In genomic region chr11:75816561-75817239, GRCh38 we compare ENCODE assay signal across 8 cellular contexts. TPM values are rescaled to one million over a fixed set of nuclear protein-coding genes. Genes with fewer than 3 reads are reported as not detected.
A peak's percentile ranks its signal among the peaks of the same experiment; 100 is the strongest.
DNase-seq lines count a peak whose midpoint lies in the region; ATAC-seq and TF ChIP-seq lines count a peak whose summit lies in the region.

No MANE protein-coding gene starts in this region.

- H3K4me2 ChIP-seq in SK-N-SH = peak overlapping the region; percentile 82

- H3K36me3 ChIP-seq in SK-N-SH (replicated peaks in 1 of 2; ENCODE audit: control insufficient read depth in 1 of 2, insufficient read depth in 2 of 2, low read length in 1 of 2) = no peaks in the 10 kb centered on the region
- H3K36me3 ChIP-seq in iPS-18a (ENCODE audit: control insufficient read depth, low read depth, low read length) = no peaks in the 10 kb centered on the region
- no peaks in the 10 kb centered on the region for H3K36me3 ChIP-seq in transverse colon

- no peak for ATAC-seq in SK-N-SH treated with all-trans-retinoic acid at 6 μM for 48 hours
- no peak for ATAC-seq in HG03025 (IDR thresholded peaks at IDR 0.05; ENCODE audit: low FRiP score, unreplicated experiment)
- no peak for ATAC-seq in HG03175 (IDR thresholded peaks at IDR 0.05; ENCODE audit: unreplicated experiment)

- DNase-seq in SK-N-SH (no peak), transverse colon (no peak)
- DNase-seq in activated CD4-positive, CD25-positive, alpha-beta regulatory T cell treated with anti-CD3 and anti-CD28 coated beads, Interleukin-2, amount 50 U/mL, for 72 hours = no peak

- H3K9ac ChIP-seq in SK-N-SH (peak overlapping the region; percentile 85), iPS-18a (ENCODE audit: low read length) (peak overlapping the region; percentile 67)

- H3K4me3 ChIP-seq in SK-N-SH (ENCODE audit: low read depth in 2 of 2, low read length in 1 of 2) (peak overlapping the region; percentile 87 to 95), iPS-18a (ENCODE audit: low read length) (peak overlapping the region; percentile 91), transverse colon (peak overlapping the region in 3 of 4 donors; percentile 81 to 94 (median 91))

- H2AFZ ChIP-seq in SK-N-SH (ENCODE audit: low read depth) = peak overlapping the region; percentile 1; the same call in 1 of the 2 replicates

- peaks cover 16% of the 10 kb centered on the region for H3F3A ChIP-seq in SK-N-SH (replicated peaks; ENCODE audit: insufficient read depth)

- H3K27ac ChIP-seq in SK-N-SH (ENCODE audit: low read depth in 2 of 2, low read length in 1 of 2) (no peak overlapping the region), iPS-18a (ENCODE audit: low read length) (no peak overlapping the region), transverse colon (peak overlapping the region in 3 of 4 donors; percentile 97 to 98 (median 97))

- TF ChIP-seq POLR2A in Raji (IDR thresholded peaks at IDR 0.05; ENCODE audit: insufficient read depth, low read depth, low read length) = 0 out of 2 replicates have a peak, but pooled peaks have one; percentile 27
- no peak for TF ChIP-seq POLR2A in transverse colon (IDR thresholded peaks at IDR 0.05)

- no peak for TF ChIP-seq EP300 in SK-N-SH (IDR thresholded peaks at IDR 0.05; ENCODE audit: borderline replicate concordance in 1 of 2, low read depth in 1 of 2, low read length in 1 of 2)
- TF ChIP-seq EP300 in transverse colon (IDR thresholded peaks at IDR 0.05; ENCODE audit: low read depth) = no peak

- TF ChIP-seq CTCF in SK-N-SH (IDR thresholded peaks at IDR 0.05) (no peak), transverse colon (IDR thresholded peaks at IDR 0.05) (no peak)

- H3K9me3 ChIP-seq in SK-N-SH = no peaks in the 10 kb centered on the region
- no peaks in the 10 kb centered on the region for H3K9me3 ChIP-seq in iPS-18a (ENCODE audit: control insufficient read depth, low read depth, low read length)
- no peaks in the 10 kb centered on the region for H3K9me3 ChIP-seq in transverse colon

- H3K27me3 ChIP-seq in SK-N-SH (ENCODE audit: insufficient read depth) (no peaks in the 10 kb centered on the region), iPS-18a (ENCODE audit: control insufficient read depth, insufficient read depth, low read length) (peaks cover 6% of the 10 kb centered on the region), transverse colon (no peaks in the 10 kb centered on the region)

- intact Hi-C loops in transverse colon (cut with DNase I; ENCODE audit: low total_unique reads) = loop anchor here (5.0 kb wide), 1 partner anchor 254 kb away; the partner anchor contains the start of gene SERPINH1

- CTCF ChIA-PET in SK-N-SH (lab: Yijun Ruan, JAX) = interaction anchor here (0.7 to 1.9 kb wide), 3 partner anchors 12 to 52 kb away, joined by 3 to 7 read pairs (median 3); no protein-coding TSS in a partner anchor

- in situ Hi-C loops in transverse colon (cut with MboI; ENCODE audit: low pct_ligation_motif_present in 1 of 4, low pct_unique_long_range_greater_than_20kb in 1 of 4, low sequenced_read_pairs in 3 of 4) = no loop called here

- no peak for TF ChIP-seq RAD21 in SK-N-SH (IDR thresholded peaks at IDR 0.05; ENCODE audit: low read length)

- H3K4me1 ChIP-seq in SK-N-SH (ENCODE audit: control insufficient read depth in 1 of 2, insufficient read depth in 2 of 2, low read depth in 1 of 2, low read length in 1 of 2) = peaks cover 9 to 13% of the 10 kb centered on the region in 2 experiments; a peak in 2 of 4 replicates
- peaks cover 20% of the 10 kb centered on the region for H3K4me1 ChIP-seq in iPS-18a (ENCODE audit: control insufficient read depth, low read depth, low read length)
- H3K4me1 ChIP-seq in transverse colon = peaks cover 8 to 39% (median 22%) of the 10 kb centered on the region in 4 donors

- peaks cover 61% of the 10 kb centered on the region for H3K79me2 ChIP-seq in SK-N-SH (ENCODE audit: insufficient read depth)

- no peaks in the 10 kb centered on the region for H3K9me2 ChIP-seq in SK-N-SH

- POLR2A ChIA-PET in SK-N-SH (lab: Yijun Ruan, JAX) = no interaction called here

- 46% methylated on average over 6 of the region's 6 CpGs for WGBS in SK-N-SH (ENCODE audit: low lambda C conversion rate)
- WGBS in transverse colon (ENCODE audit: low coverage in 1 of 2), 2 donors = 0 to 23% methylated on average over 3 to 6 of the region's 6 CpGs

- peaks cover 5% of the 10 kb centered on the region; the same call in 1 of the 2 replicates for H4K20me1 ChIP-seq in SK-N-SH (ENCODE audit: insufficient read depth)

TF ChIP-seq in SK-N-SH, 30 proteins besides CTCF, POLR2A, EP300 and RAD21:
- TF ChIP-seq RXRA (IDR thresholded peaks at IDR 0.05; ENCODE audit: borderline replicate concordance, low read depth) (no peak), NFIC (IDR thresholded peaks at IDR 0.05; ENCODE audit: borderline replicate concordance) (no peak), EZH2phosphoT487 (IDR thresholded peaks at IDR 0.05; ENCODE audit: borderline replicate concordance, low read depth) (no peak), TCF12 (IDR thresholded peaks at IDR 0.05) (no peak), PBX3 (IDR thresholded peaks at IDR 0.05) (no peak)
TF ChIP-seq in SK-N-SH: peak in this region for 0.

TF ChIP-seq in SK-N-SH treated with all-trans-retinoic acid at 6 μM for 48 hours, 23 proteins besides CTCF, POLR2A, EP300 and RAD21:
- no peak for TF ChIP-seq CREB5 (CRISPR knock-in tag; IDR thresholded peaks at IDR 0.05; ENCODE audit: low read depth)
- TF ChIP-seq CSDC2 (CRISPR knock-in tag; IDR thresholded peaks at IDR 0.05) = no peak
- TF ChIP-seq PPARA (CRISPR knock-in tag; IDR thresholded peaks at IDR 0.05; ENCODE audit: borderline replicate concordance) = no peak
- no peak for TF ChIP-seq BACH2 (CRISPR knock-in tag; IDR thresholded peaks at IDR 0.05; ENCODE audit: borderline replicate concordance)
- no peak for TF ChIP-seq ZC3H10 (CRISPR knock-in tag; IDR thresholded peaks at IDR 0.05)
- no peak for TF ChIP-seq ZNF565 (CRISPR knock-in tag; conservative IDR thresholded peaks at IDR 0.05; ENCODE audit: low read depth)
- TF ChIP-seq TSHZ2 (CRISPR knock-in tag; IDR thresholded peaks at IDR 0.05) = no peak
- no peak for TF ChIP-seq ESRRG (CRISPR knock-in tag; IDR thresholded peaks at IDR 0.05)

RNA-seq across cellular contexts. Expression of gene UVRAG, which starts 1.7 kb away (rescaled TPM):
- polyA plus RNA-seq in SK-N-SH (2012; rRNA removed) = 5.8 and 7.7 TPM in 2 replicates
- 7.4 and 7.8 TPM in 2 replicates for polyA plus RNA-seq in SK-N-SH (2012; cell fraction: cytosol; rRNA removed)
- 9.6 and 11.4 TPM in 2 replicates for polyA plus RNA-seq in SK-N-SH (2012; cell fraction: nucleus; rRNA removed)
- 10 to 100 TPM; 12.7 to 34.6 (median 19.3) TPM for total RNA-seq in transverse colon

RNA-seq across cellular contexts. Expression of gene DGAT2, which starts 48.1 kb away (rescaled TPM):
- polyA plus RNA-seq in SK-N-SH (2012; rRNA removed) = 1.1 and 1.4 TPM in 2 replicates
- polyA plus RNA-seq in SK-N-SH (2012; cell fraction: cytosol; rRNA removed) = 0.88 and 1.3 TPM in 2 replicates
- polyA plus RNA-seq in SK-N-SH (2012; cell fraction: nucleus; rRNA removed) = 0.87 and 0.93 TPM in 2 replicates
- 1 to 10 TPM in 2 of 4 donors, not detected in 2; 3.3 to 3.7 TPM for total RNA-seq in transverse colon

Comparison
In these comparisons a context has a peak if more than half of its experiments do, and no peak if none do; other contexts are left out.
1. H3K27ac ChIP-seq: peak in transverse colon (3 of 4); none in SK-N-SH (0 of 2) and iPS-18a (single experiment).
2. Peak in every context shown above with its lines, with median percentiles within 50 percentile points of each other: H3K4me3 ChIP-seq.